1 cellular context compared by ENCODE assay signal in the genomic region with DNA sequence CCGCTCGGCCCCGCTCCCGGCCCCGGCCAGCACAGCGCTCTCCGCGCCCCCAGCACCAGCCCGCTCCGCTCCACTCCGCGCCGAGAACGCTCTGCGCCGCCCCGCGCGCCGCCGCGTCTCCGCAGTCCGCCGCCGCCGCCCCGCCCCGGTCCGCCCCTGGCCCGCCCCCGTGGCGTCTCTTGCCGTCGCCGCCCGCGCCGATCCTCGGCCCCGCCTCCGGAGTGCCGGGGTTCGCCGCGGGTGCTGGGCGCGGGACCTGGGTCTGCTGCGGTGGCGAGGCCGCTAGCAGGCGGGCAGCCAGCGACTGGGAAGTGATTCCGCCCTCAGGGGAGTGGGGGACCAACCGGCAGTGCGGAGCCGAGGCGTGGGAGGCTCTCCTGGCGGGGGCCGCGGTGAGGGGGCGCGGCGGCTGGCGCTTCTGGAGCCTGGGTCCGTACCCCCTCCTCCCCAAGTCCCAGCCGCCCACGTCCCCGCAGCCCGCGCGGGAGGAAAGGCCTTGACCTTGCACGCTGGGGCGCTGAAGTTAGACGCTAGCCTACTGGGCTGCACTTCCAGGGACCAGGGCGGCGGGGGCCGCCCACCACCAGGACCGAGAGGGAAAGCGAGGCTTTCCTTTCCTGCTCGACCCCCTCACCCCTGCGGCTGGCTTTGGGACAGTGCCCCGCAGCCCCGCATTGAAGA.
TF ChIP-seq lines count a peak whose summit lies in the region.

A gene with protein sequence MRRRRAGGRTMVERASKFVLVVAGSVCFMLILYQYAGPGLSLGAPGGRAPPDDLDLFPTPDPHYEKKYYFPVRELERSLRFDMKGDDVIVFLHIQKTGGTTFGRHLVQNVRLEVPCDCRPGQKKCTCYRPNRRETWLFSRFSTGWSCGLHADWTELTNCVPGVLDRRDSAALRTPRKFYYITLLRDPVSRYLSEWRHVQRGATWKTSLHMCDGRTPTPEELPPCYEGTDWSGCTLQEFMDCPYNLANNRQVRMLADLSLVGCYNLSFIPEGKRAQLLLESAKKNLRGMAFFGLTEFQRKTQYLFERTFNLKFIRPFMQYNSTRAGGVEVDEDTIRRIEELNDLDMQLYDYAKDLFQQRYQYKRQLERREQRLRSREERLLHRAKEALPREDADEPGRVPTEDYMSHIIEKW (minus strand): TSS at position 93 of the 681 bp plus-strand sequence. CDS start 305 bp downstream, outside the sequence.

TF ChIP-seq in HepG2, 621 proteins besides CTCF, POLR2A, EP300 and RAD21 (continued from another document and continues in another):
- TF ChIP-seq, protein P1, sequence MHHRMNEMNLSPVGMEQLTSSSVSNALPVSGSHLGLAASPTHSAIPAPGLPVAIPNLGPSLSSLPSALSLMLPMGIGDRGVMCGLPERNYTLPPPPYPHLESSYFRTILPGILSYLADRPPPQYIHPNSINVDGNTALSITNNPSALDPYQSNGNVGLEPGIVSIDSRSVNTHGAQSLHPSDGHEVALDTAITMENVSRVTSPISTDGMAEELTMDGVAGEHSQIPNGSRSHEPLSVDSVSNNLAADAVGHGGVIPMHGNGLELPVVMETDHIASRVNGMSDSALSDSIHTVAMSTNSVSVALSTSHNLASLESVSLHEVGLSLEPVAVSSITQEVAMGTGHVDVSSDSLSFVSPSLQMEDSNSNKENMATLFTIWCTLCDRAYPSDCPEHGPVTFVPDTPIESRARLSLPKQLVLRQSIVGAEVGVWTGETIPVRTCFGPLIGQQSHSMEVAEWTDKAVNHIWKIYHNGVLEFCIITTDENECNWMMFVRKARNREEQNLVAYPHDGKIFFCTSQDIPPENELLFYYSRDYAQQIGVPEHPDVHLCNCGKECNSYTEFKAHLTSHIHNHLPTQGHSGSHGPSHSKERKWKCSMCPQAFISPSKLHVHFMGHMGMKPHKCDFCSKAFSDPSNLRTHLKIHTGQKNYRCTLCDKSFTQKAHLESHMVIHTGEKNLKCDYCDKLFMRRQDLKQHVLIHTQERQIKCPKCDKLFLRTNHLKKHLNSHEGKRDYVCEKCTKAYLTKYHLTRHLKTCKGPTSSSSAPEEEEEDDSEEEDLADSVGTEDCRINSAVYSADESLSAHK (CRISPR knock-in tag; IDR thresholded peaks at IDR 0.05; ENCODE audit: borderline replicate concordance): no peak
- 0 out of 2 replicates have a peak, but pooled peaks have one; percentile 24 for TF ChIP-seq ZNF841 (CRISPR knock-in tag; IDR thresholded peaks at IDR 0.05; ENCODE audit: borderline replicate concordance)
- TF ChIP-seq, protein P2, sequence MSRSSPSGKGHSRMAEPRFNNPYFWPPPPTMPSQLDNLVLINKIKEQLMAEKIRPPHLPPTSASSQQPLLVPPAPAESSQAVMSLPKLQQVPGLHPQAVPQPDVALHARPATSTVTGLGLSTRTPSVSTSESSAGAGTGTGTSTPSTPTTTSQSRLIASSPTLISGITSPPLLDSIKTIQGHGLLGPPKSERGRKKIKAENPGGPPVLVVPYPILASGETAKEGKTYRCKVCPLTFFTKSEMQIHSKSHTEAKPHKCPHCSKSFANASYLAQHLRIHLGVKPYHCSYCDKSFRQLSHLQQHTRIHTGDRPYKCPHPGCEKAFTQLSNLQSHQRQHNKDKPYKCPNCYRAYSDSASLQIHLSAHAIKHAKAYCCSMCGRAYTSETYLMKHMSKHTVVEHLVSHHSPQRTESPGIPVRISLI (CRISPR knock-in tag; IDR thresholded peaks at IDR 0.05; ENCODE audit: borderline replicate concordance): 0 out of 2 replicates have a peak, but pooled peaks have one; percentile 23
- no peak for TF ChIP-seq HHEX (CRISPR knock-in tag; IDR thresholded peaks at IDR 0.05)
- TF ChIP-seq ZNF747 (CRISPR knock-in tag; IDR thresholded peaks at IDR 0.05; ENCODE audit: borderline replicate concordance): 0 out of 2 replicates have a peak, but pooled peaks have one; percentile 41
- TF ChIP-seq ZNF446 (CRISPR knock-in tag; IDR thresholded peaks at IDR 0.05): 0 out of 2 replicates have a peak, but pooled peaks have one; percentile 56
- TF ChIP-seq LCORL (IDR thresholded peaks at IDR 0.05): no peak
- TF ChIP-seq LCORL (CRISPR knock-in tag; IDR thresholded peaks at IDR 0.05): peak; percentile 61
- TF ChIP-seq BATF2 (CRISPR knock-in tag; IDR thresholded peaks at IDR 0.05): 0 out of 2 replicates have a peak, but pooled peaks have one; percentile 50
- no peak for TF ChIP-seq IKZF1 (IDR thresholded peaks at IDR 0.05)
- no peak for TF ChIP-seq ZNF124 (CRISPR knock-in tag; IDR thresholded peaks at IDR 0.05)
- no peak for TF ChIP-seq ZNF10 (CRISPR knock-in tag; IDR thresholded peaks at IDR 0.05; ENCODE audit: borderline replicate concordance, low read depth)
- no peak for TF ChIP-seq PCBP1 (IDR thresholded peaks at IDR 0.05; ENCODE audit: borderline replicate concordance, low read depth, low read length)
- TF ChIP-seq ZNF253 (CRISPR knock-in tag; IDR thresholded peaks at IDR 0.05; ENCODE audit: borderline replicate concordance): no peak
- TF ChIP-seq SALL2 (CRISPR knock-in tag; IDR thresholded peaks at IDR 0.05): 0 out of 2 replicates have a peak, but pooled peaks have one; percentile 26
- no peak for TF ChIP-seq PRPF4 (IDR thresholded peaks at IDR 0.05; ENCODE audit: low read depth, low read length, poor library complexity, severe bottlenecking)
- TF ChIP-seq PAWR (CRISPR knock-in tag; IDR thresholded peaks at IDR 0.05; ENCODE audit: borderline replicate concordance): no peak
- TF ChIP-seq ZBTB20 (CRISPR knock-in tag; IDR thresholded peaks at IDR 0.05; ENCODE audit: borderline replicate concordance, low read depth): no peak
- TF ChIP-seq TARDBP (CRISPR knock-in tag; IDR thresholded peaks at IDR 0.05): no peak
- TF ChIP-seq ZNF782 (CRISPR knock-in tag; IDR thresholded peaks at IDR 0.05; ENCODE audit: borderline replicate concordance): peak; percentile 85; the same call in 1 of the 2 replicates
- no peak for TF ChIP-seq FLYWCH1 (CRISPR knock-in tag; IDR thresholded peaks at IDR 0.05)
- TF ChIP-seq ZFP36L1 (CRISPR knock-in tag; IDR thresholded peaks at IDR 0.05): no peak
- no peak for TF ChIP-seq ELF1 (CRISPR knock-in tag; IDR thresholded peaks at IDR 0.05)
- TF ChIP-seq ZNF224 (CRISPR knock-in tag; IDR thresholded peaks at IDR 0.05): no peak
- no peak for TF ChIP-seq ATF6 (CRISPR knock-in tag; conservative IDR thresholded peaks at IDR 0.05)
- TF ChIP-seq ZNF382 (CRISPR knock-in tag; IDR thresholded peaks at IDR 0.05; ENCODE audit: borderline replicate concordance): no peak
- no peak for TF ChIP-seq AHDC1 (CRISPR knock-in tag; IDR thresholded peaks at IDR 0.05; ENCODE audit: borderline replicate concordance)
- TF ChIP-seq SKI (IDR thresholded peaks at IDR 0.05; ENCODE audit: partially characterized antibody): peak; percentile 64
- TF ChIP-seq, protein P3, sequence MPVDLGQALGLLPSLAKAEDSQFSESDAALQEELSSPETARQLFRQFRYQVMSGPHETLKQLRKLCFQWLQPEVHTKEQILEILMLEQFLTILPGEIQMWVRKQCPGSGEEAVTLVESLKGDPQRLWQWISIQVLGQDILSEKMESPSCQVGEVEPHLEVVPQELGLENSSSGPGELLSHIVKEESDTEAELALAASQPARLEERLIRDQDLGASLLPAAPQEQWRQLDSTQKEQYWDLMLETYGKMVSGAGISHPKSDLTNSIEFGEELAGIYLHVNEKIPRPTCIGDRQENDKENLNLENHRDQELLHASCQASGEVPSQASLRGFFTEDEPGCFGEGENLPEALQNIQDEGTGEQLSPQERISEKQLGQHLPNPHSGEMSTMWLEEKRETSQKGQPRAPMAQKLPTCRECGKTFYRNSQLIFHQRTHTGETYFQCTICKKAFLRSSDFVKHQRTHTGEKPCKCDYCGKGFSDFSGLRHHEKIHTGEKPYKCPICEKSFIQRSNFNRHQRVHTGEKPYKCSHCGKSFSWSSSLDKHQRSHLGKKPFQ (CRISPR knock-in tag; IDR thresholded peaks at IDR 0.05; ENCODE audit: insufficient replicate concordance): no peak
- no peak for TF ChIP-seq CREM (IDR thresholded peaks at IDR 0.05)
- no peak for TF ChIP-seq CREM (CRISPR knock-in tag; IDR thresholded peaks at IDR 0.05)
- 0 out of 2 replicates have a peak, but pooled peaks have one; percentile 65 for TF ChIP-seq PAX8 (CRISPR knock-in tag; IDR thresholded peaks at IDR 0.05; ENCODE audit: borderline replicate concordance)
- TF ChIP-seq ATF7 (IDR thresholded peaks at IDR 0.05): no peak
- TF ChIP-seq ATF7 (CRISPR knock-in tag; IDR thresholded peaks at IDR 0.05): no peak
- no peak for TF ChIP-seq GLI4 (CRISPR knock-in tag; IDR thresholded peaks at IDR 0.05; ENCODE audit: borderline replicate concordance)
- TF ChIP-seq ZBTB7A (CRISPR knock-in tag; IDR thresholded peaks at IDR 0.05): no peak
- TF ChIP-seq ZNF598 (CRISPR knock-in tag; IDR thresholded peaks at IDR 0.05; ENCODE audit: borderline replicate concordance): no peak
- TF ChIP-seq, protein P4, sequence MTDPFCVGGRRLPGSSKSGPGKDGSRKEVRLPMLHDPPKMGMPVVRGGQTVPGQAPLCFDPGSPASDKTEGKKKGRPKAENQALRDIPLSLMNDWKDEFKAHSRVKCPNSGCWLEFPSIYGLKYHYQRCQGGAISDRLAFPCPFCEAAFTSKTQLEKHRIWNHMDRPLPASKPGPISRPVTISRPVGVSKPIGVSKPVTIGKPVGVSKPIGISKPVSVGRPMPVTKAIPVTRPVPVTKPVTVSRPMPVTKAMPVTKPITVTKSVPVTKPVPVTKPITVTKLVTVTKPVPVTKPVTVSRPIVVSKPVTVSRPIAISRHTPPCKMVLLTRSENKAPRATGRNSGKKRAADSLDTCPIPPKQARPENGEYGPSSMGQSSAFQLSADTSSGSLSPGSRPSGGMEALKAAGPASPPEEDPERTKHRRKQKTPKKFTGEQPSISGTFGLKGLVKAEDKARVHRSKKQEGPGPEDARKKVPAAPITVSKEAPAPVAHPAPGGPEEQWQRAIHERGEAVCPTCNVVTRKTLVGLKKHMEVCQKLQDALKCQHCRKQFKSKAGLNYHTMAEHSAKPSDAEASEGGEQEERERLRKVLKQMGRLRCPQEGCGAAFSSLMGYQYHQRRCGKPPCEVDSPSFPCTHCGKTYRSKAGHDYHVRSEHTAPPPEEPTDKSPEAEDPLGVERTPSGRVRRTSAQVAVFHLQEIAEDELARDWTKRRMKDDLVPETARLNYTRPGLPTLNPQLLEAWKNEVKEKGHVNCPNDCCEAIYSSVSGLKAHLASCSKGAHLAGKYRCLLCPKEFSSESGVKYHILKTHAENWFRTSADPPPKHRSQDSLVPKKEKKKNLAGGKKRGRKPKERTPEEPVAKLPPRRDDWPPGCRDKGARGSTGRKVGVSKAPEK (CRISPR knock-in tag; IDR thresholded peaks at IDR 0.05; ENCODE audit: borderline replicate concordance): no peak
- TF ChIP-seq ATRX (CRISPR knock-in tag; IDR thresholded peaks at IDR 0.05; ENCODE audit: borderline replicate concordance): no peak
